Comparison of ENCODE assay signal across 24 cellular contexts in the genomic region with DNA sequence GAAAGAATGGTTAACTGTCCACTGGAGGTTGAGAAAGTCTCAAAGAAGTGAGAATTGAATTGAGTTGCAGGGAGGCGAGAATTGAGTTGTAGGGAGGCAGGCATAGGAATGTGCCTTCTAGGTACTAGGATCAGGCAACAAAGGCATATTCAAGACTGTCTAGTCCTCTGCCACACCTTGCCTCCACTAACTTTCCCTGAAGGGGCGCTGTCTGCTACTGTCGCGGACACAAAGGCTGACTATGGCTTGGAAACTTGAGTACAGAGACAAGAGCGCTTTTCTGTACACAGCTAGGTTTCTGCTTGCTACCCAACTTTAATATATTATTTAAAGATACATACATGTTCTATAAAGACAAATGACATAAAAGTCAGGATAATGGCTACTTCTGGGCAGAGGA. TPM values are rescaled to one million over a fixed set of nuclear protein-coding genes. Genes with fewer than 3 reads are reported as not detected.
DNase-seq lines count a peak whose midpoint lies in the region; ATAC-seq and TF ChIP-seq lines count a peak whose summit lies in the region.
"Had no signal": no experiment of that assay in that cellular context is flagged by ENCODE, and none has a peak within 500 bp of the region (broad histone marks: within the 10 kb centered on the region; RNA-seq: fewer than 3 reads in every experiment).

No MANE protein-coding gene starts in this region.

- H3K4me1 Mint-ChIP-seq in CD4-positive, CD25-positive, alpha-beta regulatory T cell = peaks cover 13 to 19% (median 16%) of the 10 kb centered on the region in 4 donors

- H3K4me3 ChIP-seq in CD4-positive, CD25-positive, alpha-beta regulatory T cell (ENCODE audit: low read depth, low read length) = no peak overlapping the region
- H3K4me3 ChIP-seq in foreskin fibroblast (ENCODE audit: low read depth in 1 of 2, low read length in 2 of 2) = no peak overlapping the region
- H3K4me3 ChIP-seq: body of pancreas, ovary, spleen had no signal

- TF ChIP-seq CTCF in 22Rv1 (IDR thresholded peaks at IDR 0.05) (peak; percentile 26), VCaP (conservative IDR thresholded peaks at IDR 0.05) (no peak), foreskin fibroblast (IDR thresholded peaks at IDR 0.05; ENCODE audit: low read depth, low read length) (no peak)

- H3K9me3 Mint-ChIP-seq in CD4-positive, CD25-positive, alpha-beta regulatory T cell = peaks cover 0 to 3% (median 0%) of the 10 kb centered on the region in 7 donors
- H3K9me3 Mint-ChIP-seq: natural killer cell had no signal

- no peaks in the 10 kb centered on the region for H3K4me1 ChIP-seq in CD4-positive, CD25-positive, alpha-beta regulatory T cell (ENCODE audit: control insufficient read depth, insufficient read depth, low read length, poor library complexity, severe bottlenecking)

- DNase-seq in CD4-positive, CD25-positive, alpha-beta regulatory T cell = no peak
- DNase-seq in left colon (no peak), foreskin fibroblast (no peak), mucosa of gallbladder (ENCODE audit: low spot score) (no peak)
- no peak for DNase-seq in stimulated activated CD4-positive, alpha-beta T cell treated with anti-CD3 and anti-CD28 coated beads, Interleukin-15, amount 100 ng/mL, for 24 hours
- DNase-seq: activated CD4-positive, alpha-beta T cell treated with anti-CD3 and anti-CD28 coated beads for 48 hours; activated CD8-positive, alpha-beta memory T cell treated with anti-CD3 and anti-CD28 coated beads, Interleukin-2, amount 50 U/mL, for 4 hours; activated gamma-delta T cell; body of pancreas; DMS79; H7; natural killer cell; NCI-H187; NCI-H2171 treated with DMSO at 0.1 percent for 48 hours; NCI-H526; ovary; RPMI8226; spleen; stimulated activated CD4-positive, alpha-beta T cell treated with anti-CD3 and anti-CD28 coated beads, Interleukin-4, amount 100 ng/mL, for 4 hours; stimulated activated naive CD4-positive, alpha-beta T cell treated with Interleukin-2 at 50 U/mL for 16 hours had no signal

- H3K9me3 ChIP-seq in CD4-positive, CD25-positive, alpha-beta regulatory T cell (ENCODE audit: control insufficient read depth in 2 of 2, low read length in 2 of 2) = no peaks in the 10 kb centered on the region
- H3K9me3 ChIP-seq: body of pancreas, ovary, spleen had no signal

- H3K36me3 Mint-ChIP-seq in CD4-positive, CD25-positive, alpha-beta regulatory T cell = peaks cover 80% of the 10 kb centered on the region

- H3K27me3 ChIP-seq in CD4-positive, CD25-positive, alpha-beta regulatory T cell (ENCODE audit: control insufficient read depth, insufficient read depth, low read length) = no peaks in the 10 kb centered on the region
- H3K27me3 ChIP-seq: body of pancreas, ovary, spleen had no signal

- intact Hi-C loops in left colon (cut with DNase I, micrococcal nuclease) = no loop called here

- H3K27ac ChIP-seq in 22Rv1 (peak overlapping the region; percentile 40), VCaP (peak overlapping the region; percentile 10; the same call in 1 of the 2 replicates)
- H3K27ac ChIP-seq in CD4-positive, CD25-positive, alpha-beta regulatory T cell (ENCODE audit: insufficient read depth, low read length, poor library complexity, severe bottlenecking) = no peak overlapping the region
- H3K27ac ChIP-seq: body of pancreas, ovary, spleen had no signal

- ATAC-seq in CD4-positive, CD25-positive, alpha-beta regulatory T cell (ENCODE audit: low read depth in 2 of 2) = no peak
- ATAC-seq in left colon = peak; percentile 34
- ATAC-seq: natural killer cell had no signal

- no peaks in the 10 kb centered on the region for H3K27me3 Mint-ChIP-seq in CD4-positive, CD25-positive, alpha-beta regulatory T cell

- peaks cover 89% of the 10 kb centered on the region for H3K36me3 ChIP-seq in CD4-positive, CD25-positive, alpha-beta regulatory T cell (ENCODE audit: control insufficient read depth, insufficient read depth, low read length)
- H3K36me3 ChIP-seq: ovary had no signal

- H3K4me3 Mint-ChIP-seq in CD4-positive, CD25-positive, alpha-beta regulatory T cell = no peak overlapping the region
- H3K4me3 Mint-ChIP-seq: natural killer cell; T-helper 1 cell treated with Interleukin-12 subunit alpha and Interleukin-12 subunit beta and Interleukin-4 antibody, amounts not matched to agents 30 μg/mL and 1 μg/mL, for 36 hours had no signal

- peak overlapping the region; percentile 17 to 59 (median 39) for H3K27ac Mint-ChIP-seq in CD4-positive, CD25-positive, alpha-beta regulatory T cell
- H3K27ac Mint-ChIP-seq: T-helper 1 cell treated with Interleukin-12 subunit alpha and Interleukin-12 subunit beta and Interleukin-4 antibody, amounts not matched to agents 30 μg/mL and 1 μg/mL, for 36 hours had no signal

RNA-seq across cellular contexts. Expression of a gene that starts 10.4 kb away (rescaled TPM):
- 1.7 TPM for total RNA-seq in CD4-positive, CD25-positive, alpha-beta regulatory T cell
- polyA plus RNA-seq in CD4-positive, CD25-positive, alpha-beta regulatory T cell = 1 to 10 TPM in 2 of 4 donors, under 1 TPM in 2; 0.45 to 2.1 (median 1.0) TPM
- total RNA-seq in left colon (1 to 10 TPM; 2.5 to 5.4 TPM), mucosa of gallbladder (58.4 TPM)
- total RNA-seq: body of pancreas, epithelial cell of proximal tubule had no signal
